9 cellular contexts compared by ENCODE assay signal in the genomic region with DNA sequence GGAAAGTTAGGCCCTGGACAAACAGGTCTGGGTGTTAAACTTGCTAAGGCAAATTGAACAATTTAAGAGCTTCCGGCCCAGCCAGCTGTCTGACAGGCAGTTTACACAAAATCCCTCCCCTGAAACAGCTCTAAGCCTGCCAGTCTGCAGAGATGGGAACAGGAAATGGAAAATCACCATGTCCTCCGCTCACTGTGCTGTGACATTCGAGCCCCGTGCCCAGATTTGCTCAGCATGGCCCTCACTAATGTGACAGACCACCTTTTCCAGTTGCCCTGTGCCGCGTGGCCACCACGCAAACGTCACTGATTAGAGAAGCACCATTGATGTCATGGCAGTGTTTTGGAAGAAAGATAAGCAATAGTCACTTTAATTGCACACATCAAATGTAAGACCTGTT. TPM values are rescaled to one million over a fixed set of nuclear protein-coding genes. Genes with fewer than 3 reads are reported as not detected.
DNase-seq lines count a peak whose midpoint lies in the region; ATAC-seq and TF ChIP-seq lines count a peak whose summit lies in the region.
"Had no signal": no experiment of that assay in that cellular context is flagged by ENCODE, and none has a peak within 500 bp of the region (broad histone marks: within the 10 kb centered on the region; RNA-seq: fewer than 3 reads in every experiment).

No MANE protein-coding gene starts in this region.

- no peaks in the 10 kb centered on the region for H3K27me3 ChIP-seq in neural progenitor cell
- H3K27me3 ChIP-seq: gastroesophageal sphincter had no signal

- H3K36me3 ChIP-seq in neural progenitor cell: no peaks in the 10 kb centered on the region
- H3K36me3 ChIP-seq: gastroesophageal sphincter had no signal

- no peak overlapping the region for H2AFZ ChIP-seq in neural progenitor cell (replicated peaks)

- no peak overlapping the region for H3K4me3 ChIP-seq in Jurkat, Clone E6-1 (ENCODE audit: low read length)
- no peak overlapping the region for H3K4me3 ChIP-seq in neural progenitor cell
- H3K4me3 ChIP-seq: gastroesophageal sphincter had no signal

- ATAC-seq in GM18861 (IDR thresholded peaks at IDR 0.05; ENCODE audit: unreplicated experiment) (peak; percentile 57), GM18870 (IDR thresholded peaks at IDR 0.05; ENCODE audit: unreplicated experiment) (no peak)
- ATAC-seq: gastroesophageal sphincter had no signal

- peak overlapping the region; percentile 60 for H3K4me2 ChIP-seq in neural progenitor cell

- H3K4me1 ChIP-seq in neural progenitor cell: peaks cover 37% of the 10 kb centered on the region

- peak overlapping the region; percentile 61 for H3K4me3 Mint-ChIP-seq in neural progenitor cell

- H3K9me3 ChIP-seq in neural progenitor cell (ENCODE audit: low read depth): no peaks in the 10 kb centered on the region
- H3K9me3 ChIP-seq: gastroesophageal sphincter had no signal

- H3F3A ChIP-seq in neural progenitor cell (ENCODE audit: low read depth): peaks cover 26% of the 10 kb centered on the region

- no peak for TF ChIP-seq CTCF in neural progenitor cell (IDR thresholded peaks at IDR 0.05)
- no peak for TF ChIP-seq CTCF in GM10248 (IDR thresholded peaks at IDR 0.05; ENCODE audit: control extremely low read depth, extremely low read depth, low read depth, missing control alignments)
- no peak for TF ChIP-seq CTCF in GM13977 (IDR thresholded peaks at IDR 0.05; ENCODE audit: extremely low read depth, insufficient read depth, missing control alignments)

- peaks cover 5% of the 10 kb centered on the region for H3K27me3 Mint-ChIP-seq in neural progenitor cell (ENCODE audit: insufficient read depth, low read depth)

- CTCF ChIA-PET in GM10248 (lab: Yijun Ruan, JAX): interaction anchor here (0.8 to 1.7 kb wide), 3 partner anchors 10 to 81 kb away, joined by 3 to 5 read pairs (median 4); no protein-coding TSS in a partner anchor

- peaks cover 48% of the 10 kb centered on the region for H3K4me1 Mint-ChIP-seq in neural progenitor cell

- H3K79me2 ChIP-seq in neural progenitor cell (ENCODE audit: low read depth): no peaks in the 10 kb centered on the region

- H4K20me1 ChIP-seq in neural progenitor cell (ENCODE audit: low read depth): peaks cover 17% of the 10 kb centered on the region

- DNase-seq in Jurkat, Clone E6-1 (ENCODE audit: low read depth, low spot score): peak; percentile 58
- DNase-seq in dermis blood vessel endothelial cell (peak; percentile 61), neural progenitor cell (ENCODE audit: low spot score) (peak; percentile 42), GM10248 (ENCODE audit: extremely low spot score) (no peak), GM13977 (ENCODE audit: low spot score) (no peak), NCI-H128 (lab: John Stamatoyannopoulos, UW; ENCODE audit: unreplicated experiment) (no peak)

- H3K9me3 Mint-ChIP-seq in neural progenitor cell: no peaks in the 10 kb centered on the region

- POLR2A ChIA-PET in GM10248 (lab: Yijun Ruan, JAX): interaction anchor here (0.6 kb wide), 1 partner anchor 87 kb away, joined by 6 read pairs; no protein-coding TSS in a partner anchor

- H3K27ac Mint-ChIP-seq in neural progenitor cell: peak overlapping the region; percentile 93

- no peak overlapping the region for H3K9ac ChIP-seq in neural progenitor cell

- H3K27ac ChIP-seq in neural progenitor cell: peak overlapping the region; percentile 53

- peaks cover 22% of the 10 kb centered on the region for H3K36me3 Mint-ChIP-seq in neural progenitor cell

- in situ Hi-C loops in GM13977 (cut with MboI; ENCODE audit: low pct_unique_long_range_greater_than_20kb, low sequenced_read_pairs, unreplicated experiment): no loop called here

RNA-seq across cellular contexts. Expression of a gene that starts 41.0 kb away (rescaled TPM):
- 10.4 TPM for polyA plus RNA-seq in Jurkat, Clone E6-1 (2012; ENCODE audit: insufficient read depth, insufficient read length)
- 8.0 and 10.4 TPM in 2 replicates for total RNA-seq in dermis blood vessel endothelial cell
- 8.4 and 9.4 TPM in 2 replicates for total RNA-seq in neural progenitor cell (ENCODE audit: low replicate concordance)

RNA-seq across cellular contexts. Expression of a gene that starts 42.1 kb away (rescaled TPM):
- 3.6 TPM for polyA plus RNA-seq in Jurkat, Clone E6-1 (2012; ENCODE audit: insufficient read depth, insufficient read length)
- not detected in 2 replicates for total RNA-seq in dermis blood vessel endothelial cell
- 0.50 and 4.8 TPM in 2 replicates for total RNA-seq in neural progenitor cell (ENCODE audit: low replicate concordance)
- total RNA-seq: gastroesophageal sphincter had no signal

Comparison
In these comparisons a context has a peak if more than half of its experiments do, and no peak if none do; other contexts are left out.
1. DNase-seq: peak in Jurkat, Clone E6-1 (single experiment), dermis blood vessel endothelial cell (single experiment) and neural progenitor cell (single experiment); none in GM10248 (single experiment), GM13977 (single experiment) and NCI-H128 (single experiment).